ENCODE assay signal across 8 cellular contexts in the genomic region with DNA sequence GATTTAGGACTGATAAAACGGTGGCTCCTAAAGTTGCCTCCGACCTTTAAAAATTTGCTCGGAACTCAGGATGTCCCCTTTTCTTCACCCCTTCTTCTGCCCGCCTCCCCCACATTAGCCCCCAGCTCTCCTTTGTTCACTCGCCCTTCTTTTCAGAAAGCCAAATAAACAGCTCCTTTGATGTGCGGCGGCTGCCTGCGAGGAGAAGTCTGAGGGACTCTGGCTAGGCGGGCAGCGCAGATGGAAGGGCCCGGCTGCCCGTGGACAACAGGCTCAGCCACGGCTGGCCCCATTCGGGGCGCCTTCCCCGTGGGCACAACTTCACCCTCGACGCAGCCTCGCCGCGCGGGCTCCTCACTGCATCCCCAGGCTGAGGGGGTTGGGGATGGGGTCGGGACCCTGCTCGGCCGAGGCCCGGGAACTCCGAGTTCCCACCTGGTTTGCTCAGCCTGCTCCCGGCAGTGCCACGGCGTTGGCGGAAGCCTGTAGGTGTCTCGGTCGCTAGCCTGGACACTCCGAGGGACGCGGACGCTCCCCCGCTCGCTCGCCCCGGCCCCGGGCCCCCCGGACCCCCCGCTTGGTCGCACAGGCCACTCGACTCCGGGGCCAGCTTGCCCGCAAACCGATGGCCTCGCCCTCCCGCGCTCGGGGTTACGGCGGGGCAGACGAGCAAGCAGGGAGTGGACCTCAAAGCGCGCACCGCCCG. TPM values are rescaled to one million over a fixed set of nuclear protein-coding genes. Genes with fewer than 3 reads are reported as not detected.
A peak's percentile ranks its signal among the peaks of the same experiment; 100 is the strongest.
DNase-seq lines count a peak whose midpoint lies in the region; TF ChIP-seq lines count a peak whose summit lies in the region.

No MANE protein-coding gene starts in this region.

- TF ChIP-seq POLR2A in thyroid gland (IDR thresholded peaks at IDR 0.05), result peak in 1 of 2 donors; percentile 15

- H3K27me3 ChIP-seq in DOHH2 (ENCODE audit: control insufficient read depth, low read length) (peaks cover 27% of the 10 kb centered on the region), thyroid gland (no peaks in the 10 kb centered on the region)

- intact Hi-C loops in thyroid gland (cut with DNase I), result loop anchor here (10.0 kb wide), 3 partner anchors 116 to 624 kb away; no protein-coding TSS in a partner anchor

- DNase-seq in activated CD4-positive, alpha-beta memory T cell treated with anti-CD3 and anti-CD28 coated beads, Interleukin-2, amount 10 ng/mL, durations not matched to agents 7 days and 5 days, result peak; percentile 36
- no peak for DNase-seq in epithelial cell of prostate (ENCODE audit: low read depth, low spot score)
- peak; percentile 34 for DNase-seq in myocyte (ENCODE audit: low read depth)
- peak; percentile 60 to 62 for DNase-seq in thyroid gland
- no peak for DNase-seq in NOMO-1 treated with dmso at 0.1 percent for 144 hours (lab: John Stamatoyannopoulos, UW; ENCODE audit: unreplicated experiment)
- DNase-seq in epidermal melanocyte (ENCODE audit: insufficient read length, low spot score), result no peak

- H3K4me2 ChIP-seq in DOHH2 (ENCODE audit: low read length), result peak overlapping the region; percentile 82

- no peaks in the 10 kb centered on the region for H3K9me3 Mint-ChIP-seq in activated CD4-positive, alpha-beta memory T cell treated with anti-CD3 and anti-CD28 coated beads, Interleukin-2, amount 10 ng/mL, durations not matched to agents 7 days and 5 days

- peaks cover 29% of the 10 kb centered on the region for H3K36me3 ChIP-seq in DOHH2 (ENCODE audit: control insufficient read depth, low read length)
- peaks cover 20% of the 10 kb centered on the region for H3K36me3 ChIP-seq in KOPT-K1 (ENCODE audit: insufficient read depth, low read length)
- H3K36me3 ChIP-seq in thyroid gland, result no peaks in the 10 kb centered on the region

- peaks cover 28% of the 10 kb centered on the region for H3K27me3 Mint-ChIP-seq in activated CD4-positive, alpha-beta memory T cell treated with anti-CD3 and anti-CD28 coated beads, Interleukin-2, amount 10 ng/mL, durations not matched to agents 7 days and 5 days

- no peaks in the 10 kb centered on the region for H3K9me2 ChIP-seq in DOHH2 (replicated peaks; ENCODE audit: control insufficient read depth, low read length)

- TF ChIP-seq CTCF in DOHH2 (IDR thresholded peaks at IDR 0.05; ENCODE audit: low read depth, low read length, poor library complexity, severe bottlenecking) (no peak), thyroid gland (IDR thresholded peaks at IDR 0.05) (no peak)

- WGBS in thyroid gland, 2 donors, result 8 to 9% methylated on average over 15 to 16 of the region's 60 CpGs

- H3K36me3 Mint-ChIP-seq in activated CD4-positive, alpha-beta memory T cell treated with anti-CD3 and anti-CD28 coated beads, Interleukin-2, amount 10 ng/mL, durations not matched to agents 7 days and 5 days (ENCODE audit: low read depth), result peaks cover 22% of the 10 kb centered on the region

- CTCF ChIA-PET in activated CD4-positive, alpha-beta memory T cell treated with anti-CD3 and anti-CD28 coated beads, Interleukin-2, amount 10 ng/mL, durations not matched to agents 7 days and 5 days (lab: Charles Lee), result interaction anchor here (0.6 to 2.4 kb wide), 16 partner anchors 7 to 636 kb away, joined by 3 to 16 read pairs (median 3); no protein-coding TSS in a partner anchor

- H3K4me1 ChIP-seq in DOHH2 (ENCODE audit: control insufficient read depth, low read length), result peaks cover 68% of the 10 kb centered on the region
- H3K4me1 ChIP-seq in thyroid gland, result peaks cover 47 to 53% of the 10 kb centered on the region in 2 donors

- H4K20me1 ChIP-seq in DOHH2 (ENCODE audit: control insufficient read depth, insufficient read depth, low read depth, low read length), result peaks cover 18% of the 10 kb centered on the region

- H3K9me3 ChIP-seq in DOHH2 (ENCODE audit: control insufficient read depth, insufficient read depth, low read length), result no peaks in the 10 kb centered on the region
- H3K9me3 ChIP-seq in KOPT-K1 (ENCODE audit: insufficient read depth, low read length, poor library complexity, severe bottlenecking), result no peaks in the 10 kb centered on the region
- no peaks in the 10 kb centered on the region for H3K9me3 ChIP-seq in thyroid gland

- peaks cover 13% of the 10 kb centered on the region for H3F3A ChIP-seq in DOHH2 (ENCODE audit: control insufficient read depth, insufficient read depth)

- peak overlapping the region; percentile 84 for H3K27ac ChIP-seq in DOHH2 (ENCODE audit: low read depth, low read length)
- peak overlapping the region; percentile 90 for H3K27ac ChIP-seq in KOPT-K1 (ENCODE audit: low read depth, low read length, poor library complexity, severe bottlenecking)
- H3K27ac ChIP-seq in epithelial cell of prostate, result peak overlapping the region; percentile 83
- peak overlapping the region; percentile 71 to 98 (median 94) for H3K27ac ChIP-seq in thyroid gland

- H3K4me1 Mint-ChIP-seq in activated CD4-positive, alpha-beta memory T cell treated with anti-CD3 and anti-CD28 coated beads, Interleukin-2, amount 10 ng/mL, durations not matched to agents 7 days and 5 days, result peaks cover 52% of the 10 kb centered on the region

- H3K4me3 ChIP-seq in DOHH2 (ENCODE audit: low read length) (peak overlapping the region; percentile 98), thyroid gland (replicated peaks in 1 of 3) (peak overlapping the region; percentile 15 to 46 (median 36))

- peak overlapping the region; percentile 99 for H3K4me3 Mint-ChIP-seq in activated CD4-positive, alpha-beta memory T cell treated with anti-CD3 and anti-CD28 coated beads, Interleukin-2, amount 10 ng/mL, durations not matched to agents 7 days and 5 days

- H3K27ac Mint-ChIP-seq in activated CD4-positive, alpha-beta memory T cell treated with anti-CD3 and anti-CD28 coated beads, Interleukin-2, amount 10 ng/mL, durations not matched to agents 7 days and 5 days, result peak overlapping the region; percentile 100

- H3K79me2 ChIP-seq in DOHH2 (ENCODE audit: control insufficient read depth, low read length), result peaks cover 38% of the 10 kb centered on the region

- POLR2A ChIA-PET in activated CD4-positive, alpha-beta memory T cell treated with anti-CD3 and anti-CD28 coated beads, Interleukin-2, amount 10 ng/mL, durations not matched to agents 7 days and 5 days (lab: Charles Lee), result interaction anchor here (0.7 to 13.9 kb wide), 16 partner anchors 7 to 646 kb away, joined by 3 to 144 read pairs (median 12); partner anchors contain the start of gene RPLP1

RNA-seq across cellular contexts. Expression of gene TLE3, which starts 0.9 kb away (rescaled TPM):
- total RNA-seq in activated CD4-positive, alpha-beta memory T cell treated with anti-CD3 and anti-CD28 coated beads, Interleukin-2, amount 10 ng/mL, durations not matched to agents 7 days and 5 days, result 10 to 100 TPM; 59.2 TPM
- 16.7 and 28.9 TPM in 2 replicates for total RNA-seq in myocyte
- 13.5 TPM for polyA plus RNA-seq in myocyte (2012)
- 100 to 1,000 TPM in 1 of 4 donors, 10 to 100 TPM in 3; 39.1 to 275 (median 71.6) TPM for total RNA-seq in thyroid gland

Comparison
In these comparisons a context has a peak if more than half of its experiments do, and no peak if none do; other contexts are left out.
1. DNase-seq: peak in activated CD4-positive, alpha-beta memory T cell treated with anti-CD3 and anti-CD28 coated beads, Interleukin-2, amount 10 ng/mL, durations not matched to agents 7 days and 5 days (single experiment), myocyte (single experiment) and thyroid gland (2 of 2); none in epithelial cell of prostate (single experiment), NOMO-1 treated with dmso at 0.1 percent for 144 hours (single experiment) and epidermal melanocyte (single experiment).
2. Peak in every context shown above with its lines, with median percentiles within 50 percentile points of each other: H3K27ac ChIP-seq.